Comparison of ENCODE assay signal across 10 cellular contexts in genomic region chr6:27544612-27545260, GRCh38.
DNase-seq lines count a peak whose midpoint lies in the region; ATAC-seq and TF ChIP-seq lines count a peak whose summit lies in the region.
"Had no signal": no experiment of that assay in that cellular context is flagged by ENCODE, and none has a peak within 500 bp of the region (broad histone marks: within the 10 kb centered on the region; RNA-seq: fewer than 3 reads in every experiment).

No MANE protein-coding gene starts in this region.

- DNase-seq in activated CD4-positive, alpha-beta T cell treated with anti-CD3 and anti-CD28 coated beads for 36 hours, result no peak
- no peak for DNase-seq in activated CD4-positive, alpha-beta T cell treated with anti-CD3 and anti-CD28 coated beads for 48 hours
- no peak for DNase-seq in fibroblast of mammary gland (ENCODE audit: low read depth)
- DNase-seq in skeletal muscle cell (ENCODE audit: low read depth), result no peak
- DNase-seq in NCI-H1694 treated with DMSO at 0.1 percent for 48 hours (lab: John Stamatoyannopoulos, UW), result no peak
- DNase-seq: ACHN, NCI-H446 treated with DMSO at 0.1 percent for 48 hours had no signal

- peak overlapping the region; percentile 63 for H3K4me3 Mint-ChIP-seq in activated CD4-positive, alpha-beta T cell treated with anti-CD3 and anti-CD28 coated beads for 36 hours

- no peak overlapping the region for H3K27ac Mint-ChIP-seq in activated CD4-positive, alpha-beta T cell treated with anti-CD3 and anti-CD28 coated beads for 36 hours

- H3K4me3 ChIP-seq in WI38 (ENCODE audit: low read depth, low read length), result peak overlapping the region; percentile 61
- H3K4me3 ChIP-seq in fibroblast of mammary gland (ENCODE audit: control insufficient read depth, low read depth, low read length), result peak overlapping the region; percentile 69
- peak overlapping the region; percentile 43 for H3K4me3 ChIP-seq in skeletal muscle cell (ENCODE audit: low read depth, low read length)

- intact Hi-C loops in activated CD4-positive, alpha-beta T cell treated with anti-CD3 and anti-CD28 coated beads for 36 hours (cut with DNase I, micrococcal nuclease), result loop anchor here (1.0 to 5.0 kb wide), 6 partner anchors 48 to 262 kb away; no protein-coding TSS in a partner anchor

- CTCF ChIA-PET in activated CD4-positive, alpha-beta T cell treated with anti-CD3 and anti-CD28 coated beads for 36 hours (lab: Charles Lee), result interaction anchor here (0.5 to 0.9 kb wide), 2 partner anchors 25 to 26 kb away, joined by 3 read pairs; no protein-coding TSS in a partner anchor

- TF ChIP-seq CTCF in WI38 (IDR thresholded peaks at IDR 0.05; ENCODE audit: low read depth, low read length), result no peak
- TF ChIP-seq CTCF in fibroblast of mammary gland (conservative IDR thresholded peaks at IDR 0.05; ENCODE audit: control insufficient read depth, insufficient read depth, low read depth, low read length), result no peak

- POLR2A ChIA-PET in activated CD4-positive, alpha-beta T cell treated with anti-CD3 and anti-CD28 coated beads for 36 hours (lab: Charles Lee), result no interaction called here

- H3K4me1 Mint-ChIP-seq in activated CD4-positive, alpha-beta T cell treated with anti-CD3 and anti-CD28 coated beads for 36 hours, result peaks cover 15% of the 10 kb centered on the region

- H3K9me3 Mint-ChIP-seq in activated CD4-positive, alpha-beta T cell treated with anti-CD3 and anti-CD28 coated beads for 36 hours (ENCODE audit: low read depth), result peaks cover 11% of the 10 kb centered on the region

- ATAC-seq in activated CD4-positive, alpha-beta T cell treated with anti-CD3 and anti-CD28 coated beads for 36 hours, result no peak
- no peak for ATAC-seq in HG02610 (IDR thresholded peaks at IDR 0.05; ENCODE audit: unreplicated experiment)
- ATAC-seq in GM18517 (IDR thresholded peaks at IDR 0.05; ENCODE audit: unreplicated experiment), result no peak

- peaks cover 2% of the 10 kb centered on the region for H3K36me3 Mint-ChIP-seq in activated CD4-positive, alpha-beta T cell treated with anti-CD3 and anti-CD28 coated beads for 36 hours (ENCODE audit: low read depth)

- H3K27me3 Mint-ChIP-seq in activated CD4-positive, alpha-beta T cell treated with anti-CD3 and anti-CD28 coated beads for 36 hours, result peaks cover 78% of the 10 kb centered on the region
